In the genomic region with DNA sequence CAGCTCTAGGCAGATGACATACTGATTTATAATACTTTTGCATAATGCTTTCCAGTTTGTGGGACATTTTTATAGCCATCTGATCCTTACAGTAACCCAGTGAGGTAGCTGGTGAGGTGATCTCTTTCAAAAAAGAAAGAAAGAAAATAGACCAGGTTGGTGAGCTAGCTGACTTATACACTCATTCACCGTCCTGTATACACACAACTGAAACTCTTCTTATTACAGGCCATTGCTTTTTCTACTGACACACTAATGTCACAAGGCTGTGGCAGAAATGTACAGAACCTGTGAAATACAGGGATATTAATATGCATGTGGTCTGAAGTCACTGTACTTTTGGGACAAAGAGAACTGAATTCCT, we compare ENCODE assay signal across 1 cellular context.
A peak's percentile ranks its signal among the peaks of the same experiment; 100 is the strongest.
TF ChIP-seq lines count a peak whose summit lies in the region.

No MANE protein-coding gene starts in this region.

TF ChIP-seq in K562, 482 proteins besides CTCF, POLR2A, EP300 and RAD21 (continued from another document):
- TF ChIP-seq ZNF175 (CRISPR knock-in tag; IDR thresholded peaks at IDR 0.05; ENCODE audit: low read depth) (no peak), KDM4B (IDR thresholded peaks at IDR 0.05; ENCODE audit: borderline replicate concordance in 2 of 2, low read depth in 1 of 2) (no peak), HDAC1 (IDR thresholded peaks at IDR 0.05) (no peak), L3MBTL2 (IDR thresholded peaks at IDR 0.05) (no peak), XRCC3 (IDR thresholded peaks at IDR 0.05) (no peak), CHD2 (IDR thresholded peaks at IDR 0.05; ENCODE audit: low read depth, low read length) (no peak), POLR2AphosphoS5 (IDR thresholded peaks at IDR 0.05; ENCODE audit: control insufficient read depth, insufficient read depth, low read depth, low read length) (no peak), ZNF354B (CRISPR knock-in tag; IDR thresholded peaks at IDR 0.05) (no peak), SP1 (CRISPR knock-in tag; IDR thresholded peaks at IDR 0.05) (0 out of 2 replicates have a peak, but pooled peaks have one; percentile 14), ELF4 (CRISPR knock-in tag; IDR thresholded peaks at IDR 0.05) (no peak), TAF9B (IDR thresholded peaks at IDR 0.05; ENCODE audit: partially characterized antibody) (no peak)
TF ChIP-seq in K562: peak in this region for 5.
